ENCODE assay signal across 1 cellular context in the genomic region with DNA sequence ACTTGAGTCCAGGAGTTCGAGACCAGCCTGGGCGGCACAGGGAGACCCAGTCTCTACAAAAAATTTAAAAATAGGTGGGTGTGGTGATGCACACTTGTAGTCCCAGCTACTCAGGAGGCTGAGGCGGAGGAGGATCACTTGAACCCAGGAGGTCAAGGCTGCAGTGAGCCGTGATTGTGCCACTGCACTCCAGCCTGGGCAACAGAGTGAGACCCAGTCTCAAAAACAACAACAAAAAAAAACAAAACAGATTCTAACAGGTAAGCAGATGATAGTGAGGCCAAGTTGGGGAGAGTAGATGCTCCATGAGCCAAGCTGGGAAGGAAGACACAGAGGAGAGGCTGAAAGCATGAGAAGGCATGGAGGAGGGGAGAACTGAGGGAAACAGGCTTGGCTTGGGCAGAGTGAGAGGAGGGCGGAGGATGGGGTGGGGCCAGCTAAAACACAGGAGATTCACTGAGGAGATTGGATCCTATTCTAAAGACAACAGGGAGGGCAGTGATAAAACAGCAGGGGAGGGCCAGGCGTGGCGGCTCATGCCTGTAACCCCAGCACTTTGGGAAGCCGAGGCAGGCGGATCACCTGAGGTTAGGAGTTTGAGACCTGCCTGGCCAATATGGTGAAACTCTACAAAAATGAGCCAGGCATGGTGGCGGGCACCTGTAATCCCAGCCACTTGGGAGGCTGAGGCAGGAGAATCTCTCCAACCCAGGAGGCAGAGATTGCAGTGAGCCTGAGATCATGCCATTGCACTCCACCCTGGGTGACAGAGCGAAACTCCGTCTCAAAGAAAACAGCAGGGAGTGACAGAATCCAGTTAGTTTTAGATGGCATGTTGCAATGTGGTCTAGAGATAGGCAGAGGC.
A peak's percentile ranks its signal among the peaks of the same experiment; 100 is the strongest.
TF ChIP-seq lines count a peak whose summit lies in the region.

No MANE protein-coding gene starts in this region.

TF ChIP-seq in HEK293, 187 proteins besides CTCF, POLR2A, EP300 and RAD21 (continued from another document and continues in another):
- TF ChIP-seq, protein P1, sequence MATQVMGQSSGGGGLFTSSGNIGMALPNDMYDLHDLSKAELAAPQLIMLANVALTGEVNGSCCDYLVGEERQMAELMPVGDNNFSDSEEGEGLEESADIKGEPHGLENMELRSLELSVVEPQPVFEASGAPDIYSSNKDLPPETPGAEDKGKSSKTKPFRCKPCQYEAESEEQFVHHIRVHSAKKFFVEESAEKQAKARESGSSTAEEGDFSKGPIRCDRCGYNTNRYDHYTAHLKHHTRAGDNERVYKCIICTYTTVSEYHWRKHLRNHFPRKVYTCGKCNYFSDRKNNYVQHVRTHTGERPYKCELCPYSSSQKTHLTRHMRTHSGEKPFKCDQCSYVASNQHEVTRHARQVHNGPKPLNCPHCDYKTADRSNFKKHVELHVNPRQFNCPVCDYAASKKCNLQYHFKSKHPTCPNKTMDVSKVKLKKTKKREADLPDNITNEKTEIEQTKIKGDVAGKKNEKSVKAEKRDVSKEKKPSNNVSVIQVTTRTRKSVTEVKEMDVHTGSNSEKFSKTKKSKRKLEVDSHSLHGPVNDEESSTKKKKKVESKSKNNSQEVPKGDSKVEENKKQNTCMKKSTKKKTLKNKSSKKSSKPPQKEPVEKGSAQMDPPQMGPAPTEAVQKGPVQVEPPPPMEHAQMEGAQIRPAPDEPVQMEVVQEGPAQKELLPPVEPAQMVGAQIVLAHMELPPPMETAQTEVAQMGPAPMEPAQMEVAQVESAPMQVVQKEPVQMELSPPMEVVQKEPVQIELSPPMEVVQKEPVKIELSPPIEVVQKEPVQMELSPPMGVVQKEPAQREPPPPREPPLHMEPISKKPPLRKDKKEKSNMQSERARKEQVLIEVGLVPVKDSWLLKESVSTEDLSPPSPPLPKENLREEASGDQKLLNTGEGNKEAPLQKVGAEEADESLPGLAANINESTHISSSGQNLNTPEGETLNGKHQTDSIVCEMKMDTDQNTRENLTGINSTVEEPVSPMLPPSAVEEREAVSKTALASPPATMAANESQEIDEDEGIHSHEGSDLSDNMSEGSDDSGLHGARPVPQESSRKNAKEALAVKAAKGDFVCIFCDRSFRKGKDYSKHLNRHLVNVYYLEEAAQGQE (tag by site-specific recombination; IDR thresholded peaks at IDR 0.05) = no peak
- TF ChIP-seq ZNF157 (tag by site-specific recombination; IDR thresholded peaks at IDR 0.05) = no peak
- TF ChIP-seq, protein P2, sequence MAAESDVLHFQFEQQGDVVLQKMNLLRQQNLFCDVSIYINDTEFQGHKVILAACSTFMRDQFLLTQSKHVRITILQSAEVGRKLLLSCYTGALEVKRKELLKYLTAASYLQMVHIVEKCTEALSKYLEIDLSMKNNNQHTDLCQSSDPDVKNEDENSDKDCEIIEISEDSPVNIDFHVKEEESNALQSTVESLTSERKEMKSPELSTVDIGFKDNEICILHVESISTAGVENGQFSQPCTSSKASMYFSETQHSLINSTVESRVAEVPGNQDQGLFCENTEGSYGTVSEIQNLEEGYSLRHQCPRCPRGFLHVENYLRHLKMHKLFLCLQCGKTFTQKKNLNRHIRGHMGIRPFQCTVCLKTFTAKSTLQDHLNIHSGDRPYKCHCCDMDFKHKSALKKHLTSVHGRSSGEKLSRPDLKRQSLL (tag by site-specific recombination; IDR thresholded peaks at IDR 0.05) = no peak
- no peak for TF ChIP-seq ZNF76 (tag by site-specific recombination; IDR thresholded peaks at IDR 0.05; ENCODE audit: borderline replicate concordance, low read depth)
- TF ChIP-seq ZNF701 (tag by site-specific recombination; IDR thresholded peaks at IDR 0.05) = no peak
- TF ChIP-seq, protein P3, sequence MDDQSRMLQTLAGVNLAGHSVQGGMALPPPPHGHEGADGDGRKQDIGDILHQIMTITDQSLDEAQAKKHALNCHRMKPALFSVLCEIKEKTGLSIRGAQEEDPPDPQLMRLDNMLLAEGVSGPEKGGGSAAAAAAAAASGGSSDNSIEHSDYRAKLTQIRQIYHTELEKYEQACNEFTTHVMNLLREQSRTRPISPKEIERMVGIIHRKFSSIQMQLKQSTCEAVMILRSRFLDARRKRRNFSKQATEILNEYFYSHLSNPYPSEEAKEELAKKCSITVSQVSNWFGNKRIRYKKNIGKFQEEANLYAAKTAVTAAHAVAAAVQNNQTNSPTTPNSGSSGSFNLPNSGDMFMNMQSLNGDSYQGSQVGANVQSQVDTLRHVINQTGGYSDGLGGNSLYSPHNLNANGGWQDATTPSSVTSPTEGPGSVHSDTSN (CRISPR knock-in tag; IDR thresholded peaks at IDR 0.05) = no peak
- no peak for TF ChIP-seq ZNF561 (tag by site-specific recombination; IDR thresholded peaks at IDR 0.05; ENCODE audit: borderline replicate concordance)
- no peak for TF ChIP-seq ZNF555 (tag by site-specific recombination; conservative IDR thresholded peaks at IDR 0.05)
- no peak for TF ChIP-seq EGR2 (tag by site-specific recombination; IDR thresholded peaks at IDR 0.05; ENCODE audit: low read depth)
- TF ChIP-seq, protein P4, sequence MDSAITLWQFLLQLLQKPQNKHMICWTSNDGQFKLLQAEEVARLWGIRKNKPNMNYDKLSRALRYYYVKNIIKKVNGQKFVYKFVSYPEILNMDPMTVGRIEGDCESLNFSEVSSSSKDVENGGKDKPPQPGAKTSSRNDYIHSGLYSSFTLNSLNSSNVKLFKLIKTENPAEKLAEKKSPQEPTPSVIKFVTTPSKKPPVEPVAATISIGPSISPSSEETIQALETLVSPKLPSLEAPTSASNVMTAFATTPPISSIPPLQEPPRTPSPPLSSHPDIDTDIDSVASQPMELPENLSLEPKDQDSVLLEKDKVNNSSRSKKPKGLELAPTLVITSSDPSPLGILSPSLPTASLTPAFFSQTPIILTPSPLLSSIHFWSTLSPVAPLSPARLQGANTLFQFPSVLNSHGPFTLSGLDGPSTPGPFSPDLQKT (IDR thresholded peaks at IDR 0.05; ENCODE audit: borderline replicate concordance, low read depth, low read length) = no peak
- TF ChIP-seq, protein P5, sequence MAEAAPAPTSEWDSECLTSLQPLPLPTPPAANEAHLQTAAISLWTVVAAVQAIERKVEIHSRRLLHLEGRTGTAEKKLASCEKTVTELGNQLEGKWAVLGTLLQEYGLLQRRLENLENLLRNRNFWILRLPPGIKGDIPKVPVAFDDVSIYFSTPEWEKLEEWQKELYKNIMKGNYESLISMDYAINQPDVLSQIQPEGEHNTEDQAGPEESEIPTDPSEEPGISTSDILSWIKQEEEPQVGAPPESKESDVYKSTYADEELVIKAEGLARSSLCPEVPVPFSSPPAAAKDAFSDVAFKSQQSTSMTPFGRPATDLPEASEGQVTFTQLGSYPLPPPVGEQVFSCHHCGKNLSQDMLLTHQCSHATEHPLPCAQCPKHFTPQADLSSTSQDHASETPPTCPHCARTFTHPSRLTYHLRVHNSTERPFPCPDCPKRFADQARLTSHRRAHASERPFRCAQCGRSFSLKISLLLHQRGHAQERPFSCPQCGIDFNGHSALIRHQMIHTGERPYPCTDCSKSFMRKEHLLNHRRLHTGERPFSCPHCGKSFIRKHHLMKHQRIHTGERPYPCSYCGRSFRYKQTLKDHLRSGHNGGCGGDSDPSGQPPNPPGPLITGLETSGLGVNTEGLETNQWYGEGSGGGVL (tag by site-specific recombination; IDR thresholded peaks at IDR 0.05) = no peak
- TF ChIP-seq ZXDB (tag by site-specific recombination; IDR thresholded peaks at IDR 0.05) = peak; percentile 32; the same call in 1 of the 2 replicates
- TF ChIP-seq ZNF843 (tag by site-specific recombination; IDR thresholded peaks at IDR 0.05) = no peak
- TF ChIP-seq ZNF560 (tag by site-specific recombination; IDR thresholded peaks at IDR 0.05; ENCODE audit: borderline replicate concordance) = no peak
- TF ChIP-seq GLI2 (tag by site-specific recombination; IDR thresholded peaks at IDR 0.05; ENCODE audit: borderline replicate concordance, low read depth) = no peak
- TF ChIP-seq ZNF792 (tag by site-specific recombination; IDR thresholded peaks at IDR 0.05) = no peak
- no peak for TF ChIP-seq ZNF133 (tag by site-specific recombination; IDR thresholded peaks at IDR 0.05)
- TF ChIP-seq, protein P6, sequence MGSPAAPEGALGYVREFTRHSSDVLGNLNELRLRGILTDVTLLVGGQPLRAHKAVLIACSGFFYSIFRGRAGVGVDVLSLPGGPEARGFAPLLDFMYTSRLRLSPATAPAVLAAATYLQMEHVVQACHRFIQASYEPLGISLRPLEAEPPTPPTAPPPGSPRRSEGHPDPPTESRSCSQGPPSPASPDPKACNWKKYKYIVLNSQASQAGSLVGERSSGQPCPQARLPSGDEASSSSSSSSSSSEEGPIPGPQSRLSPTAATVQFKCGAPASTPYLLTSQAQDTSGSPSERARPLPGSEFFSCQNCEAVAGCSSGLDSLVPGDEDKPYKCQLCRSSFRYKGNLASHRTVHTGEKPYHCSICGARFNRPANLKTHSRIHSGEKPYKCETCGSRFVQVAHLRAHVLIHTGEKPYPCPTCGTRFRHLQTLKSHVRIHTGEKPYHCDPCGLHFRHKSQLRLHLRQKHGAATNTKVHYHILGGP (tag by site-specific recombination; IDR thresholded peaks at IDR 0.05) = no peak
- TF ChIP-seq ZSCAN23 (tag by site-specific recombination; IDR thresholded peaks at IDR 0.05) = no peak
- no peak for TF ChIP-seq ZNF155 (tag by site-specific recombination; IDR thresholded peaks at IDR 0.05)
- no peak for TF ChIP-seq ZNF174 (tag by site-specific recombination; IDR thresholded peaks at IDR 0.05)
- TF ChIP-seq, protein P7, sequence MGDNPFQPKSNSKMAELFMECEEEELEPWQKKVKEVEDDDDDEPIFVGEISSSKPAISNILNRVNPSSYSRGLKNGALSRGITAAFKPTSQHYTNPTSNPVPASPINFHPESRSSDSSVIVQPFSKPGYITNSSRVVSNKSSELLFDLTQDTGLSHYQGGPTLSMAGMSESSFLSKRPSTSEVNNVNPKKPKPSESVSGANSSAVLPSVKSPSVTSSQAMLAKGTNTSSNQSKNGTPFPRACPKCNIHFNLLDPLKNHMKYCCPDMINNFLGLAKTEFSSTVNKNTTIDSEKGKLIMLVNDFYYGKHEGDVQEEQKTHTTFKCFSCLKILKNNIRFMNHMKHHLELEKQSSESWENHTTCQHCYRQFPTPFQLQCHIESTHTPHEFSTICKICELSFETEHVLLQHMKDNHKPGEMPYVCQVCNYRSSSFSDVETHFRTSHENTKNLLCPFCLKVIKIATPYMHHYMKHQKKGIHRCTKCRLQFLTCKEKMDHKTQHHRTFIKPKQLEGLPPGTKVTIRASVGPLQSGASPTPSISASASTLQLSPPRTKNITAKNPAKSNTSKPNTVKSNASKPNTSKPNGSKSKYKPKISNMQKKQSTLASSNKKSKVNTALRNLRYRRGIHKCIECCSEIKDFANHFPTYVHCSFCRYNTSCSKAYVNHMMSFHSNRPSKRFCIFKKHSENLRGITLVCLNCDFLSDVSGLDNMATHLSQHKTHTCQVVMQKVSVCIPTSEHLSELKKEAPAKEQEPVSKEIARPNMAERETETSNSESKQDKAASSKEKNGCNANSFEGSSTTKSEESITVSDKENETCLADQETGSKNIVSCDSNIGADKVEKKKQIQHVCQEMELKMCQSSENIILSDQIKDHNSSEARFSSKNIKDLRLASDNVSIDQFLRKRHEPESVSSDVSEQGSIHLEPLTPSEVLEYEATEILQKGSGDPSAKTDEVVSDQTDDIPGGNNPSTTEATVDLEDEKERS (tag by site-specific recombination; IDR thresholded peaks at IDR 0.05) = no peak
- peak; percentile 52; the same call in 1 of the 2 replicates for TF ChIP-seq ZNF423 (tag by site-specific recombination; IDR thresholded peaks at IDR 0.05)
- no peak for TF ChIP-seq ZBTB7A (tag by site-specific recombination; IDR thresholded peaks at IDR 0.05; ENCODE audit: low read depth)
- TF ChIP-seq OSR2 (tag by site-specific recombination; IDR thresholded peaks at IDR 0.05) = peak; percentile 40; the same call in 1 of the 2 replicates
- TF ChIP-seq KLF16 (tag by site-specific recombination; IDR thresholded peaks at IDR 0.05) = no peak
- no peak for TF ChIP-seq ZNF596 (tag by site-specific recombination; IDR thresholded peaks at IDR 0.05)
- no peak for TF ChIP-seq ZNF391 (tag by site-specific recombination; IDR thresholded peaks at IDR 0.05; ENCODE audit: borderline replicate concordance, low read depth)
- no peak for TF ChIP-seq ZNF623 (tag by site-specific recombination; IDR thresholded peaks at IDR 0.05)
- TF ChIP-seq, protein P8, sequence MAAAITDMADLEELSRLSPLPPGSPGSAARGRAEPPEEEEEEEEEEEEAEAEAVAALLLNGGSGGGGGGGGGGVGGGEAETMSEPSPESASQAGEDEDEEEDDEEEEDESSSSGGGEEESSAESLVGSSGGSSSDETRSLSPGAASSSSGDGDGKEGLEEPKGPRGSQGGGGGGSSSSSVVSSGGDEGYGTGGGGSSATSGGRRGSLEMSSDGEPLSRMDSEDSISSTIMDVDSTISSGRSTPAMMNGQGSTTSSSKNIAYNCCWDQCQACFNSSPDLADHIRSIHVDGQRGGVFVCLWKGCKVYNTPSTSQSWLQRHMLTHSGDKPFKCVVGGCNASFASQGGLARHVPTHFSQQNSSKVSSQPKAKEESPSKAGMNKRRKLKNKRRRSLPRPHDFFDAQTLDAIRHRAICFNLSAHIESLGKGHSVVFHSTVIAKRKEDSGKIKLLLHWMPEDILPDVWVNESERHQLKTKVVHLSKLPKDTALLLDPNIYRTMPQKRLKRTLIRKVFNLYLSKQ (tag by site-specific recombination; IDR thresholded peaks at IDR 0.05; ENCODE audit: borderline replicate concordance) = no peak
- TF ChIP-seq, protein P9, sequence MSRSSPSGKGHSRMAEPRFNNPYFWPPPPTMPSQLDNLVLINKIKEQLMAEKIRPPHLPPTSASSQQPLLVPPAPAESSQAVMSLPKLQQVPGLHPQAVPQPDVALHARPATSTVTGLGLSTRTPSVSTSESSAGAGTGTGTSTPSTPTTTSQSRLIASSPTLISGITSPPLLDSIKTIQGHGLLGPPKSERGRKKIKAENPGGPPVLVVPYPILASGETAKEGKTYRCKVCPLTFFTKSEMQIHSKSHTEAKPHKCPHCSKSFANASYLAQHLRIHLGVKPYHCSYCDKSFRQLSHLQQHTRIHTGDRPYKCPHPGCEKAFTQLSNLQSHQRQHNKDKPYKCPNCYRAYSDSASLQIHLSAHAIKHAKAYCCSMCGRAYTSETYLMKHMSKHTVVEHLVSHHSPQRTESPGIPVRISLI (tag by site-specific recombination; IDR thresholded peaks at IDR 0.05) = no peak
- TF ChIP-seq WT1 (tag by site-specific recombination; IDR thresholded peaks at IDR 0.05) = peak; percentile 85
- TF ChIP-seq, protein P10, sequence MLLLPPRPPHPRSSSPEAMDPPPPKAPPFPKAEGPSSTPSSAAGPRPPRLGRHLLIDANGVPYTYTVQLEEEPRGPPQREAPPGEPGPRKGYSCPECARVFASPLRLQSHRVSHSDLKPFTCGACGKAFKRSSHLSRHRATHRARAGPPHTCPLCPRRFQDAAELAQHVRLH (tag by site-specific recombination; IDR thresholded peaks at IDR 0.05) = 0 out of 2 replicates have a peak, but pooled peaks have one; percentile 32
- peak; percentile 81 for TF ChIP-seq ZIC2 (tag by site-specific recombination; IDR thresholded peaks at IDR 0.05)
- no peak for TF ChIP-seq ZNF274 (IDR thresholded peaks at IDR 0.05; ENCODE audit: low read length)
- no peak for TF ChIP-seq ZNF274 (tag by site-specific recombination; IDR thresholded peaks at IDR 0.05; ENCODE audit: borderline replicate concordance)
- no peak for TF ChIP-seq ZFP3 (tag by site-specific recombination; IDR thresholded peaks at IDR 0.05; ENCODE audit: low read depth)
- no peak for TF ChIP-seq ZNF416 (tag by site-specific recombination; IDR thresholded peaks at IDR 0.05)
- TF ChIP-seq ZNF221 (tag by site-specific recombination; IDR thresholded peaks at IDR 0.05; ENCODE audit: borderline replicate concordance) = no peak
- TF ChIP-seq ZBTB17 (tag by site-specific recombination; IDR thresholded peaks at IDR 0.05) = peak; percentile 88
- no peak for TF ChIP-seq ZNF707 (tag by site-specific recombination; IDR thresholded peaks at IDR 0.05)
- TF ChIP-seq HOXC10 (CRISPR knock-in tag; IDR thresholded peaks at IDR 0.05) = no peak
